1 cellular context compared by ENCODE assay signal in genomic region chr13:33678906-33679657, GRCh38.
TF ChIP-seq lines count a peak whose summit lies in the region.

No MANE protein-coding gene starts in this region.

TF ChIP-seq in GM12878, 131 proteins besides CTCF, POLR2A, EP300 and RAD21 (continued from another document and continues in another):
- TF ChIP-seq BMI1 (IDR thresholded peaks at IDR 0.05; ENCODE audit: borderline replicate concordance): no peak
- no peak for TF ChIP-seq HDAC2 (IDR thresholded peaks at IDR 0.05)
- no peak for TF ChIP-seq MYC (IDR thresholded peaks at IDR 0.05; ENCODE audit: insufficient read depth, insufficient read length, insufficient replicate concordance, low read length, severe bottlenecking)
- TF ChIP-seq ELK1 (IDR thresholded peaks at IDR 0.05; ENCODE audit: low read depth, low read length): no peak; the same call in 1 of the 2 replicates
- TF ChIP-seq NFIC (IDR thresholded peaks at IDR 0.05; ENCODE audit: low read depth, low read length): peak; percentile 93
- peak; percentile 51 for TF ChIP-seq TCF12 (IDR thresholded peaks at IDR 0.05; ENCODE audit: low read depth, low read length)
- peak; percentile 4 to 61; a peak in 1 of 4 replicates for TF ChIP-seq BHLHE40 (IDR thresholded peaks at IDR 0.05; ENCODE audit: borderline replicate concordance in 1 of 2, low read depth in 2 of 2, low read length in 1 of 2)
- TF ChIP-seq BCL3 (IDR thresholded peaks at IDR 0.05; ENCODE audit: borderline replicate concordance, insufficient read depth, low read depth, low read length, poor library complexity, severe bottlenecking): peak; percentile 82
- peak; percentile 81; the same call in 1 of the 2 replicates for TF ChIP-seq ZNF207 (IDR thresholded peaks at IDR 0.05; ENCODE audit: borderline replicate concordance)
- peak; percentile 92 for TF ChIP-seq MEF2A (IDR thresholded peaks at IDR 0.05; ENCODE audit: insufficient read depth, low read depth, low read length)
- TF ChIP-seq TARDBP (IDR thresholded peaks at IDR 0.05; ENCODE audit: borderline replicate concordance): 0 out of 2 replicates have a peak, but pooled peaks have one; percentile 43
- TF ChIP-seq USF2 (IDR thresholded peaks at IDR 0.05; ENCODE audit: borderline replicate concordance, low read depth, low read length): no peak
- TF ChIP-seq CHD2 (IDR thresholded peaks at IDR 0.05; ENCODE audit: borderline replicate concordance, low read depth, low read length): 0 out of 2 replicates have a peak, but pooled peaks have one; percentile 30
- TF ChIP-seq ATF2 (IDR thresholded peaks at IDR 0.05; ENCODE audit: low read length): peak; percentile 87
- no peak for TF ChIP-seq CBX3 (IDR thresholded peaks at IDR 0.05; ENCODE audit: borderline replicate concordance, low read depth)
- no peak for TF ChIP-seq FOS (IDR thresholded peaks at IDR 0.05; ENCODE audit: borderline replicate concordance, extremely low read depth, insufficient read length)
- TF ChIP-seq ATF3 (IDR thresholded peaks at IDR 0.05; ENCODE audit: borderline replicate concordance, extremely low read depth, low read depth, low read length): no peak
- no peak for TF ChIP-seq ZBTB33 (IDR thresholded peaks at IDR 0.05)
- no peak for TF ChIP-seq HDGF (IDR thresholded peaks at IDR 0.05)
- no peak for TF ChIP-seq BCLAF1 (IDR thresholded peaks at IDR 0.05)
- no peak for TF ChIP-seq ZSCAN29 (IDR thresholded peaks at IDR 0.05)
- peak; percentile 89 for TF ChIP-seq CBX5 (IDR thresholded peaks at IDR 0.05; ENCODE audit: low read depth)
- TF ChIP-seq KDM1A (IDR thresholded peaks at IDR 0.05; ENCODE audit: borderline replicate concordance): no peak
- TF ChIP-seq BACH1 (IDR thresholded peaks at IDR 0.05; ENCODE audit: borderline replicate concordance): peak; percentile 99
- peak; percentile 89 for TF ChIP-seq IKZF1 (conservative IDR thresholded peaks at IDR 0.05)
- peak; percentile 87 for TF ChIP-seq POU2F2 (IDR thresholded peaks at IDR 0.05; ENCODE audit: borderline replicate concordance, low read depth, low read length)
- TF ChIP-seq PML (IDR thresholded peaks at IDR 0.05; ENCODE audit: low read length): peak; percentile 88
- TF ChIP-seq SIX5 (IDR thresholded peaks at IDR 0.05; ENCODE audit: low read depth, low read length, severe bottlenecking): no peak
- TF ChIP-seq ZBTB11 (CRISPR knock-in tag; IDR thresholded peaks at IDR 0.05): no peak
- no peak for TF ChIP-seq NFXL1 (IDR thresholded peaks at IDR 0.05; ENCODE audit: borderline replicate concordance)
- TF ChIP-seq ZBED1 (IDR thresholded peaks at IDR 0.05; ENCODE audit: borderline replicate concordance): peak; percentile 77
- no peak for TF ChIP-seq ZNF384 (IDR thresholded peaks at IDR 0.05; ENCODE audit: borderline replicate concordance, low read depth, low read length)
- peak; percentile 73 for TF ChIP-seq GABPA (IDR thresholded peaks at IDR 0.05; ENCODE audit: low read depth)
- TF ChIP-seq NBN (IDR thresholded peaks at IDR 0.05): peak; percentile 85
- 0 out of 2 replicates have a peak, but pooled peaks have one; percentile 16 for TF ChIP-seq PKNOX1 (IDR thresholded peaks at IDR 0.05)
- no peak for TF ChIP-seq ZBTB40 (IDR thresholded peaks at IDR 0.05; ENCODE audit: borderline replicate concordance)
- TF ChIP-seq CREM (IDR thresholded peaks at IDR 0.05; ENCODE audit: low read depth): peak; percentile 75; the same call in 1 of the 2 replicates
- no peak for TF ChIP-seq ASH2L (IDR thresholded peaks at IDR 0.05; ENCODE audit: borderline replicate concordance, low read depth)
- TF ChIP-seq STAT1 (conservative IDR thresholded peaks at IDR 0.05): no peak; the same call in 1 of the 2 replicates
- TF ChIP-seq POLR2AphosphoS5 (IDR thresholded peaks at IDR 0.05; ENCODE audit: low read length): peak; percentile 95
- no peak for TF ChIP-seq KLF5 (IDR thresholded peaks at IDR 0.05; ENCODE audit: partially characterized antibody)
